20 cellular contexts compared by ENCODE assay signal in the genomic region with DNA sequence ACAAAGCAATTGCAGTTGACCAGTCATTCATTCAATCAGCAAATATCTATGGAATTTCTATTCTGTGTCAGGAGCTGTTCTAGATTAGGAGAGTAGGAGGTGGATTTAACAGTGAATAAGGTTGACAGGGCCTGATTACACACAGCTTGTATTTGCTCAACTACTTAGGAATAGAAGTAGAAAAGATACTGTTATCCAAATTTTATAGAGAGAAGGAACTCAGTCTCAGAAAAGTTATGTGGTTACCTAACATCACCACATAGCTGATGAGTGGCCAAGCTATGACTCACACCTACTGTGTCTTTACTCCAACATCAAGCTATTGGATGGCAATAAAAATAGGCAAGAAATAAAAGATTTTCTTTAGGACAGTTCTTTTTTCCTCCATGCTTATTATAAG.
DNase-seq lines count a peak whose midpoint lies in the region; ATAC-seq, FAIRE-seq and TF ChIP-seq lines count a peak whose summit lies in the region.
"Had no signal": no experiment of that assay in that cellular context is flagged by ENCODE, and none has a peak within 500 bp of the region (broad histone marks: within the 10 kb centered on the region; RNA-seq: fewer than 3 reads in every experiment).

No MANE protein-coding gene starts in this region.

- no peaks in the 10 kb centered on the region for H3K9me3 Mint-ChIP-seq in activated CD4-positive, alpha-beta T cell treated with anti-CD3 and anti-CD28 coated beads, Interleukin-2, amount 10 ng/mL, durations not matched to agents 24 days and 14 days
- H3K9me3 Mint-ChIP-seq in endothelial cell (ENCODE audit: unreplicated experiment) = no peaks in the 10 kb centered on the region

- H3K4me1 ChIP-seq in body of pancreas = no peaks in the 10 kb centered on the region
- H3K4me1 ChIP-seq: sigmoid colon had no signal

- TF ChIP-seq POLR2A in body of pancreas (IDR thresholded peaks at IDR 0.05) = no peak

- H3K4me3 Mint-ChIP-seq in activated CD4-positive, alpha-beta T cell treated with anti-CD3 and anti-CD28 coated beads, Interleukin-2, amount 10 ng/mL, durations not matched to agents 24 days and 14 days = no peak overlapping the region
- H3K4me3 Mint-ChIP-seq in endothelial cell (ENCODE audit: unreplicated experiment) = no peak overlapping the region
- H3K4me3 Mint-ChIP-seq: nephron; stimulated activated naive CD8-positive, alpha-beta T cell treated with anti-CD3 and anti-CD28 coated beads, Interleukin-15, amount 100 ng/mL, for 72 hours had no signal

- H3K36me3 ChIP-seq in body of pancreas (replicated peaks in 1 of 2; ENCODE audit: insufficient read depth in 1 of 2, low read depth in 2 of 2) = no peaks in the 10 kb centered on the region
- H3K36me3 ChIP-seq: sigmoid colon had no signal

- intact Hi-C loops in activated CD4-positive, alpha-beta T cell treated with anti-CD3 and anti-CD28 coated beads, Interleukin-2, amount 10 ng/mL, durations not matched to agents 24 days and 14 days (cut with micrococcal nuclease) = no loop called here
- intact Hi-C loops in body of pancreas (cut with DNase I) = no loop called here

- no peak overlapping the region for H3K4me3 ChIP-seq in body of pancreas
- H3K4me3 ChIP-seq: sigmoid colon had no signal

- H3K4me1 Mint-ChIP-seq in activated CD4-positive, alpha-beta T cell treated with anti-CD3 and anti-CD28 coated beads, Interleukin-2, amount 10 ng/mL, durations not matched to agents 24 days and 14 days = no peaks in the 10 kb centered on the region
- no peaks in the 10 kb centered on the region for H3K4me1 Mint-ChIP-seq in endothelial cell (ENCODE audit: unreplicated experiment)
- H3K4me1 Mint-ChIP-seq: nephron; stimulated activated naive CD8-positive, alpha-beta T cell treated with anti-CD3 and anti-CD28 coated beads, Interleukin-15, amount 100 ng/mL, for 72 hours had no signal

- no peaks in the 10 kb centered on the region for H3K9me3 ChIP-seq in body of pancreas

- no peak for FAIRE-seq in urothelium cell line (lab: Jason Lieb, UNC)
- FAIRE-seq: D721Med, TTC549 had no signal

- no peak overlapping the region for H3K27ac ChIP-seq in body of pancreas
- H3K27ac ChIP-seq: HL-60 had no signal

- H3K27ac Mint-ChIP-seq in activated CD4-positive, alpha-beta T cell treated with anti-CD3 and anti-CD28 coated beads, Interleukin-2, amount 10 ng/mL, durations not matched to agents 24 days and 14 days = no peak overlapping the region
- no peak overlapping the region for H3K27ac Mint-ChIP-seq in endothelial cell (ENCODE audit: unreplicated experiment)
- H3K27ac Mint-ChIP-seq: nephron; stimulated activated naive CD8-positive, alpha-beta T cell treated with anti-CD3 and anti-CD28 coated beads, Interleukin-15, amount 100 ng/mL, for 72 hours had no signal

- peak; percentile 1 for DNase-seq in activated CD4-positive, alpha-beta T cell treated with anti-CD3 and anti-CD28 coated beads, Interleukin-2, amount 10 ng/mL, durations not matched to agents 24 days and 14 days
- DNase-seq in activated CD4-positive, alpha-beta T cell treated with anti-CD3 and anti-CD28 coated beads for 1 hour = no peak
- DNase-seq in body of pancreas (peak in 3 of 4 donors; percentile 19 to 26 (median 22)), kidney glomerular epithelial cell (lab: John Stamatoyannopoulos, UW) (peak; percentile 61), urothelium cell line (ENCODE audit: low spot score) (peak; percentile 37), endothelial cell (ENCODE audit: low spot score) (no peak), DMS79 (lab: John Stamatoyannopoulos, UW) (no peak), SKM-1 treated with dmso at 0.1 percent for 144 hours (lab: John Stamatoyannopoulos, UW; ENCODE audit: unreplicated experiment) (no peak)
- DNase-seq: activated CD4-positive, alpha-beta T cell treated with anti-CD3 and anti-CD28 coated beads, Interleukin-2, amount 50 U/mL, for 48 hours; glutamatergic neuron; Karpas-422; left colon; NCI-H82; SIG-M5; sigmoid colon; stimulated activated naive CD8-positive, alpha-beta T cell treated with anti-CD3 and anti-CD28 coated beads, Interleukin-15, amount 100 ng/mL, for 72 hours had no signal

- no peaks in the 10 kb centered on the region for H3K27me3 Mint-ChIP-seq in activated CD4-positive, alpha-beta T cell treated with anti-CD3 and anti-CD28 coated beads, Interleukin-2, amount 10 ng/mL, durations not matched to agents 24 days and 14 days
- H3K27me3 Mint-ChIP-seq in endothelial cell (ENCODE audit: unreplicated experiment) = no peaks in the 10 kb centered on the region
- H3K27me3 Mint-ChIP-seq: stimulated activated naive CD8-positive, alpha-beta T cell treated with anti-CD3 and anti-CD28 coated beads, Interleukin-15, amount 100 ng/mL, for 72 hours had no signal

- H3K36me3 Mint-ChIP-seq in activated CD4-positive, alpha-beta T cell treated with anti-CD3 and anti-CD28 coated beads, Interleukin-2, amount 10 ng/mL, durations not matched to agents 24 days and 14 days (ENCODE audit: low read depth) = no peaks in the 10 kb centered on the region
- no peaks in the 10 kb centered on the region for H3K36me3 Mint-ChIP-seq in endothelial cell (ENCODE audit: low read depth, unreplicated experiment)

- H3K27me3 ChIP-seq in body of pancreas = no peaks in the 10 kb centered on the region
- H3K27me3 ChIP-seq: sigmoid colon had no signal

- ATAC-seq in body of pancreas = peak; percentile 27
- ATAC-seq: left colon; stimulated activated naive CD8-positive, alpha-beta T cell treated with anti-CD3 and anti-CD28 coated beads, Interleukin-15, amount 100 ng/mL, for 72 hours had no signal

- TF ChIP-seq CTCF in body of pancreas (IDR thresholded peaks at IDR 0.05) (no peak), endothelial cell (IDR thresholded peaks at IDR 0.05; ENCODE audit: unreplicated experiment) (no peak)

Comparison
In these comparisons a context has a peak if more than half of its experiments do, and no peak if none do; other contexts are left out.
1. DNase-seq: peak in activated CD4-positive, alpha-beta T cell treated with anti-CD3 and anti-CD28 coated beads, Interleukin-2, amount 10 ng/mL, durations not matched to agents 24 days and 14 days (single experiment), body of pancreas (3 of 4), kidney glomerular epithelial cell (single experiment) and urothelium cell line (single experiment); none in activated CD4-positive, alpha-beta T cell treated with anti-CD3 and anti-CD28 coated beads for 1 hour (single experiment), endothelial cell (single experiment), DMS79 (single experiment) and SKM-1 treated with dmso at 0.1 percent for 144 hours (single experiment).